ENCODE assay signal across 18 cellular contexts in the genomic region with DNA sequence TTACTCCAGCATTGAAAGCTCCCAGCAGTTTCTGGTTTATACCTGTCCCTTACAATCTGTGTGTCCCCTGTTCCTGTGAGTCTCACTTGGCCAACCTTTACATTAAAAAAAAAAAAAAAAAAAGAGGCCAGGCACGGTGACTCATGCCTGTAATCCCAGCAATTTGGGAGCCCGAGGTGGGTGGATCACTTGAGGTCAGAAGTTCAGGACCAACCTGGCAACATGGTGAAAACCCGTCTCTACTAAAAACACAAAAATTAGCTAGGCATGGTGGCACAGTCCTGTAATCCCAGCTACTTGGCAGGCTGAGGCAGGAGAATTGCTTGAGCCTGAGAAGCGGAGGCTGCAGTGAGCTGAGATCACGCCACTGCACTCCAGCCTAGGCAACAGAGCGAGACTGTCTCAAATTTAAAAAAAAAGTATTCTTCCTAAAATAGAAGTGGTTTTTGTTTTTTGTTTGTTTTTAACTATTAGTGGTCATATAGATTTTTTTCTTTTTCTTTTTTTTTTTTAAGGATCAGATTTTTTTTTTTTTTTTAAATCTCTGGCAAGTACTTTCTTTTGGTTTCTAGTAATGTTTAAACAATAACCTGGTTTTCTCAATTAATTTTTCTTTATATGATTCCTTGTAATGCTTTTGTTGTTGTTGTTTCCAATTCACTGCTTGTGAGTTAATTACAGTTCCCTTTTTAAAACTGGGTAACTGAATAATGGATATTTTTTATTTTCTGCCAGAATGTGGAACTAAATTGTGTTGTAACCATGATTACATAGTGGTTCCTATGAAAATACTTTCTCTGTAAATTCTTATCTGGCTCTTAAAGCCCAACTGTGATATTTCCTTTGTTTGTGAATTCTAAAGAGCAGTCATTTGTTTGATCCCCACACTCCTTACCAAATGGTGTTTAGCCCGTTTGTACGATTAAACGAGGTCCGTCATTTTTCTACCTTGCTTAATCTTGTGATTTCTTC.
DNase-seq lines count a peak whose midpoint lies in the region; ATAC-seq, FAIRE-seq and TF ChIP-seq lines count a peak whose summit lies in the region.
"Had no signal": no experiment of that assay in that cellular context is flagged by ENCODE, and none has a peak within 500 bp of the region (broad histone marks: within the 10 kb centered on the region; RNA-seq: fewer than 3 reads in every experiment).

No MANE protein-coding gene starts in this region.

- no peak for TF ChIP-seq POLR2A in gastrocnemius medialis (IDR thresholded peaks at IDR 0.05)
- TF ChIP-seq POLR2A in HepG2 (IDR thresholded peaks at IDR 0.05; ENCODE audit: insufficient read depth in 1 of 2, low read depth in 2 of 2, low read length in 2 of 2), result no peak

- intact Hi-C loops in mucosa of descending colon (cut with DNase I, micrococcal nuclease), result no loop called here
- intact Hi-C loops in gastrocnemius medialis (cut with DNase I; ENCODE audit: low total_unique reads), result no loop called here
- intact Hi-C loops in HepG2 (cut with micrococcal nuclease; ENCODE audit: unreplicated experiment), result no loop called here

- H2AK5ac ChIP-seq in mesenchymal stem cell (ENCODE audit: low read length, severe bottlenecking), result no peak overlapping the region

- H3K23ac ChIP-seq in mesenchymal stem cell (ENCODE audit: low read length in 2 of 2), result no peak overlapping the region

- no peaks in the 10 kb centered on the region for H4K20me1 ChIP-seq in HepG2 (ENCODE audit: insufficient read depth, low read length)

- TF ChIP-seq EP300 in HepG2 (IDR thresholded peaks at IDR 0.05; ENCODE audit: low read depth in 2 of 2, low read length in 2 of 2) (no peak), HepG2 (CRISPR knock-in tag; IDR thresholded peaks at IDR 0.05; ENCODE audit: borderline replicate concordance) (no peak)

- no peak overlapping the region for H2AFZ ChIP-seq in HepG2 (ENCODE audit: low read length)
- no peak overlapping the region for H2AFZ ChIP-seq in mesenchymal stem cell (ENCODE audit: low read depth, low read length)

- no peak overlapping the region for H2BK5ac ChIP-seq in mesenchymal stem cell (ENCODE audit: low read depth, low read length, poor library complexity, severe bottlenecking)

- H3K4ac ChIP-seq in mesenchymal stem cell (ENCODE audit: low read depth in 1 of 2, low read length in 2 of 2), result no peak overlapping the region

- FAIRE-seq in G401.6 (lab: Jason Lieb, UNC), result peak; percentile 25
- FAIRE-seq in HepG2 (lab: Jason Lieb, UNC), result no peak

- TF ChIP-seq CTCF in mucosa of descending colon (IDR thresholded peaks at IDR 0.05), result no peak
- TF ChIP-seq CTCF in gastrocnemius medialis (IDR thresholded peaks at IDR 0.05 in 4 of 5, conservative IDR thresholded peaks at IDR 0.05 in 1 of 5), result no peak
- no peak for TF ChIP-seq CTCF in HepG2 (CRISPR knock-in tag; IDR thresholded peaks at IDR 0.05)

- no peak overlapping the region for H3K4me2 ChIP-seq in HepG2 (ENCODE audit: low read depth, low read length)
- no peak overlapping the region for H3K4me2 ChIP-seq in mesenchymal stem cell (ENCODE audit: low read length, poor library complexity, severe bottlenecking)

- no peak overlapping the region for H3K4me3 ChIP-seq in adipocyte (ENCODE audit: low read length)
- no peak overlapping the region for H3K4me3 ChIP-seq in mucosa of descending colon
- no peak overlapping the region for H3K4me3 ChIP-seq in gastrocnemius medialis
- H3K4me3 ChIP-seq in HepG2 (replicated peaks in 1 of 3; ENCODE audit: insufficient read depth in 1 of 3, low read depth in 2 of 3, low read length in 3 of 3), result no peak overlapping the region
- H3K4me3 ChIP-seq in mesenchymal stem cell (ENCODE audit: insufficient read depth in 1 of 2, low read depth in 1 of 2, low read length in 2 of 2), result no peak overlapping the region
- H3K4me3 ChIP-seq: esophagus muscularis mucosa, Peyer's patch had no signal

- no peak overlapping the region for H2BK15ac ChIP-seq in mesenchymal stem cell (ENCODE audit: low read depth, poor library complexity, severe bottlenecking)

- H3K4me1 ChIP-seq in adipocyte (ENCODE audit: control insufficient read depth, insufficient read depth, low read length) (peaks cover 7% of the 10 kb centered on the region), mucosa of descending colon (ENCODE audit: low read depth) (no peaks in the 10 kb centered on the region), gastrocnemius medialis (no peaks in the 10 kb centered on the region), HepG2 (ENCODE audit: insufficient read depth, low read length) (no peaks in the 10 kb centered on the region), mesenchymal stem cell (ENCODE audit: control insufficient read depth, insufficient read depth, low read depth, low read length) (no peaks in the 10 kb centered on the region)
- H3K4me1 ChIP-seq: esophagus muscularis mucosa, Peyer's patch had no signal

- no peak overlapping the region for H3K14ac ChIP-seq in mesenchymal stem cell (ENCODE audit: low read length in 2 of 2)

- WGBS in HepG2 (ENCODE audit: low lambda C conversion rate), result 41% methylated on average over 10 of the region's 10 CpGs
- 58% methylated on average over 8 of the region's 10 CpGs for WGBS in mesenchymal stem cell

- peak; percentile 73 for ATAC-seq in mucosa of descending colon
- ATAC-seq in gastrocnemius medialis, result no peak
- no peak for ATAC-seq in HepG2
- ATAC-seq: activated T-cell treated with anti-CD3 and anti-CD28 coated beads, Interleukin-2, amount 50 U/mL, for 72 hours; naive thymus-derived CD8-positive, alpha-beta T cell had no signal

- no peaks in the 10 kb centered on the region for H3K79me2 ChIP-seq in HepG2 (ENCODE audit: insufficient read depth, low read length)

- no peaks in the 10 kb centered on the region for H3K79me1 ChIP-seq in mesenchymal stem cell (replicated peaks; ENCODE audit: low read length, poor library complexity, severe bottlenecking)

- no peak overlapping the region for H4K91ac ChIP-seq in mesenchymal stem cell (ENCODE audit: low read length)

- no peak overlapping the region for H2BK12ac ChIP-seq in mesenchymal stem cell (ENCODE audit: low read length in 2 of 2)

- no peaks in the 10 kb centered on the region for H3K9me3 ChIP-seq in adipocyte (ENCODE audit: control insufficient read depth, low read length)
- no peaks in the 10 kb centered on the region for H3K9me3 ChIP-seq in mucosa of descending colon
- H3K9me3 ChIP-seq in gastrocnemius medialis, result no peaks in the 10 kb centered on the region
- H3K9me3 ChIP-seq in HepG2 (ENCODE audit: low read length), result no peaks in the 10 kb centered on the region
- H3K9me3 ChIP-seq in mesenchymal stem cell (ENCODE audit: control insufficient read depth, low read length), result no peaks in the 10 kb centered on the region
- H3K9me3 ChIP-seq: esophagus muscularis mucosa, Peyer's patch had no signal

- no peak overlapping the region for H3K18ac ChIP-seq in mesenchymal stem cell (ENCODE audit: low read depth in 1 of 2, low read length in 2 of 2)

- H3K27ac ChIP-seq in gastrocnemius medialis (no peak overlapping the region), HepG2 (ENCODE audit: extremely low read length, insufficient read depth, low read length) (no peak overlapping the region), mesenchymal stem cell (ENCODE audit: low read length, poor library complexity, severe bottlenecking) (no peak overlapping the region)
- H3K27ac ChIP-seq: esophagus muscularis mucosa, Peyer's patch had no signal

- in situ Hi-C loops in gastrocnemius medialis (cut with MboI; ENCODE audit: low sequenced_read_pairs in 4 of 4) (no loop called here), HepG2 (cut with HindIII; ENCODE audit: extremely low pct_ligation_motif_present, low pct_unique_long_range_greater_than_20kb) (no loop called here)

- H4K8ac ChIP-seq in mesenchymal stem cell (ENCODE audit: low read length), result no peak overlapping the region

- TF ChIP-seq RAD21 in HepG2 (CRISPR knock-in tag; IDR thresholded peaks at IDR 0.05), result no peak

- POLR2A ChIA-PET in HepG2 (lab: Yijun Ruan, JAX), result no interaction called here

- no peak overlapping the region for H2BK120ac ChIP-seq in mesenchymal stem cell (ENCODE audit: low read depth, low read length)

- H3K27me3 ChIP-seq in adipocyte (replicated peaks; ENCODE audit: control insufficient read depth, insufficient read depth, low read length) (peaks cover 11% of the 10 kb centered on the region), gastrocnemius medialis (no peaks in the 10 kb centered on the region), HepG2 (ENCODE audit: control insufficient read depth in 1 of 2, insufficient read depth in 2 of 2, low read length in 2 of 2) (peaks cover 0 to 7% of the 10 kb centered on the region in 2 experiments; a peak in 2 of 5 replicates), mesenchymal stem cell (ENCODE audit: control insufficient read depth in 1 of 2, insufficient read depth in 1 of 2, low read length in 2 of 2) (peaks cover 4 to 8% of the 10 kb centered on the region in 2 experiments)
- H3K27me3 ChIP-seq: esophagus muscularis mucosa, Peyer's patch had no signal

- CTCF ChIA-PET in HepG2 (lab: Yijun Ruan, JAX; ENCODE audit: low intra/inter-chr PET ratio, low total read pairs), result no interaction called here

- DNase-seq in MV-4-11 (lab: John Stamatoyannopoulos, UW), result peak; percentile 68
- peak; percentile 21 for DNase-seq in adipocyte (ENCODE audit: low read depth)
- DNase-seq in mucosa of descending colon, result no peak
- no peak for DNase-seq in gastrocnemius medialis
- no peak for DNase-seq in HepG2 (ENCODE audit: low spot score)
- DNase-seq in T1000 (lab: John Stamatoyannopoulos, UW), result no peak
- no peak for DNase-seq in mesenchymal stem cell
- DNase-seq: activated CD4-positive, alpha-beta T cell treated with anti-CD3 and anti-CD28 coated beads, Interleukin-2, amount 50 U/mL, for 4 hours; activated T-cell treated with anti-CD3 and anti-CD28 coated beads, Interleukin-2, amount 50 U/mL, for 72 hours; DMS79; hippocampal formation; naive thymus-derived CD8-positive, alpha-beta T cell; NCI-H1105 treated with DMSO at 0.1 percent for 48 hours; NCI-H446; Peyer's patch; T-helper 2 cell had no signal

- H3K36me3 ChIP-seq in adipocyte (ENCODE audit: control insufficient read depth, insufficient read depth, low read length, severe bottlenecking) (no peaks in the 10 kb centered on the region), mucosa of descending colon (ENCODE audit: low read depth) (no peaks in the 10 kb centered on the region), gastrocnemius medialis (no peaks in the 10 kb centered on the region), HepG2 (replicated peaks in 1 of 2; ENCODE audit: control insufficient read depth in 1 of 2, insufficient read depth in 2 of 2, low read length in 2 of 2) (no peaks in the 10 kb centered on the region), mesenchymal stem cell (ENCODE audit: control insufficient read depth in 1 of 2, insufficient read depth in 2 of 2, low read depth in 1 of 2, low read length in 2 of 2) (no peaks in the 10 kb centered on the region)
- H3K36me3 ChIP-seq: esophagus muscularis mucosa, Peyer's patch had no signal

- H3K9ac ChIP-seq in adipocyte (ENCODE audit: low read length), result no peak overlapping the region
- H3K9ac ChIP-seq in HepG2 (ENCODE audit: insufficient read depth, low read depth, low read length), result no peak overlapping the region
- no peak overlapping the region for H3K9ac ChIP-seq in mesenchymal stem cell (ENCODE audit: low read length)

- no TSS peak for BruUV-seq in HepG2 (replicated peaks; lab: Mats Ljungman, UMichigan)

Comparison
In these comparisons a context has a peak if more than half of its experiments do, and no peak if none do; other contexts are left out.
1. DNase-seq: peak in MV-4-11 (single experiment) and adipocyte (single experiment); none in mucosa of descending colon (0 of 3), gastrocnemius medialis (0 of 2), HepG2 (single experiment), T1000 (single experiment) and mesenchymal stem cell (single experiment).